1 cellular context compared by ENCODE assay signal in genomic region chr5:122073023-122073422, GRCh38.
TF ChIP-seq lines count a peak whose summit lies in the region.

No MANE protein-coding gene starts in this region.

TF ChIP-seq in IMR-90, 13 proteins besides CTCF, POLR2A, EP300 and RAD21:
- TF ChIP-seq FOS (IDR thresholded peaks at IDR 0.05; ENCODE audit: low read depth, low read length) (no peak), MAFK (IDR thresholded peaks at IDR 0.05; ENCODE audit: low read depth, low read length) (peak; percentile 55; the same call in 1 of the 2 replicates), SMC3 (IDR thresholded peaks at IDR 0.05; ENCODE audit: low read depth, low read length) (no peak), RCOR1 (IDR thresholded peaks at IDR 0.05; ENCODE audit: insufficient replicate concordance, low read length) (no peak), USF2 (IDR thresholded peaks at IDR 0.05; ENCODE audit: low read depth, low read length) (no peak)
TF ChIP-seq in IMR-90: peak in this region for 1.
